ENCODE assay signal across 7 cellular contexts in genomic region chr6:63272397-63272796, GRCh38. TPM values are rescaled to one million over a fixed set of nuclear protein-coding genes. Genes with fewer than 3 reads are reported as not detected.
A peak's percentile ranks its signal among the peaks of the same experiment; 100 is the strongest.
DNase-seq lines count a peak whose midpoint lies in the region; ATAC-seq and TF ChIP-seq lines count a peak whose summit lies in the region.

No MANE protein-coding gene starts in this region.

- peak; percentile 80 for TF ChIP-seq CTCF in progenitor cell of endocrine pancreas (IDR thresholded peaks at IDR 0.05; ENCODE audit: unreplicated experiment)

- H3K4me3 Mint-ChIP-seq in progenitor cell of endocrine pancreas (ENCODE audit: low read depth) = no peak overlapping the region

- no peaks in the 10 kb centered on the region for H3K4me1 Mint-ChIP-seq in progenitor cell of endocrine pancreas (ENCODE audit: low read depth)

- no peak overlapping the region for H3K27ac Mint-ChIP-seq in progenitor cell of endocrine pancreas

- H3K9me3 Mint-ChIP-seq in progenitor cell of endocrine pancreas (ENCODE audit: low read depth) = peaks cover 3% of the 10 kb centered on the region

- H3K36me3 ChIP-seq in H7 (replicated peaks; ENCODE audit: control insufficient read depth, insufficient read depth, low read length) = no peaks in the 10 kb centered on the region

- peaks cover 3% of the 10 kb centered on the region for H3K27me3 Mint-ChIP-seq in progenitor cell of endocrine pancreas

- no peaks in the 10 kb centered on the region for H3K27me3 ChIP-seq in H7 (ENCODE audit: control insufficient read depth, insufficient read depth, low read length)

- peaks cover 2% of the 10 kb centered on the region for H3K36me3 Mint-ChIP-seq in progenitor cell of endocrine pancreas (ENCODE audit: insufficient read depth)

- no peak overlapping the region for H3K4me3 ChIP-seq in H7 (ENCODE audit: insufficient read depth, low read depth, low read length)

- DNase-seq in H7 = peak; percentile 32
- peak; percentile 11 to 38 for DNase-seq in NCI-H524 (lab: John Stamatoyannopoulos, UW)
- peak; percentile 25 for DNase-seq in dermis blood vessel endothelial cell
- no peak for DNase-seq in progenitor cell of endocrine pancreas (ENCODE audit: low spot score, unreplicated experiment)
- no peak for DNase-seq in germinal center (ENCODE audit: low spot score)

- ATAC-seq in HG02763 (IDR thresholded peaks at IDR 0.05; ENCODE audit: unreplicated experiment) (no peak), GM21526 (IDR thresholded peaks at IDR 0.05; ENCODE audit: low FRiP score, unreplicated experiment) (no peak)

RNA-seq across cellular contexts. Expression of gene LGSN, which starts 47.4 kb away (rescaled TPM):
- total RNA-seq in H7 (2014; rRNA removed; shearing (Covaris generic)) = 0.07 and 0.17 TPM in 2 replicates
- total RNA-seq in dermis blood vessel endothelial cell = not detected in 2 replicates
- total RNA-seq in progenitor cell of endocrine pancreas = 0.18 TPM in 1 of 2 replicates, not detected in the other

Comparison
In these comparisons a context has a peak if more than half of its experiments do, and no peak if none do; other contexts are left out.
1. DNase-seq: peak in H7 (single experiment), NCI-H524 (2 of 2) and dermis blood vessel endothelial cell (single experiment); none in progenitor cell of endocrine pancreas (single experiment) and germinal center (single experiment).